In the genomic region with DNA sequence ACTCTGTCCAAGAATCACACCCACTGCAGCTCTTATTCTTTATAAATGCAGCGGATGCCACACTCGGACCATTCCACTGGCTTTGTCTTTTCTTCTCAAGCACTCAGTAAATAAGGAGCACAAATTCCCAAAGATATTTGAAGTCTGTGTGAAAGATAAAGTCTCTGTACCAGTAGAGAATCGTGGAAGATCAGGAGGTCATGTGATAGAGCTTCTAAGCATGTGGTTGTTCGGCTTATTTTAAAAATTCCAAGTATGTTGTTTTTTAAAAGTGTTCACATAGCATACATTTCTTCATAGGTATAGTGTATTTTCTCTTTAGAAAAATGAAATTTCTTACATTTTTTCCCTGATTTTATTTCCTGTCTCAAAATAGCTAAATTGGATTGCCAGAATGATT, we compare ENCODE assay signal across 12 cellular contexts.
"Had no signal": no experiment of that assay in that cellular context is flagged by ENCODE, and none has a peak within 500 bp of the region (broad histone marks: within the 10 kb centered on the region; RNA-seq: fewer than 3 reads in every experiment).

No MANE protein-coding gene starts in this region.

- DNase-seq: activated CD8-positive, alpha-beta memory T cell treated with anti-CD3 and anti-CD28 coated beads, Interleukin-2, amount 50 U/mL, for 4 hours; activated CD8-positive, alpha-beta T cell treated with anti-CD3 and anti-CD28 coated beads for 36 hours; activated naive CD8-positive, alpha-beta T cell treated with anti-CD3 and anti-CD28 coated beads, Interleukin-2, amount 10 ng/mL, durations not matched to agents 7 days and 5 days; caudate nucleus; cortex of kidney; effector memory CD4-positive, alpha-beta T cell; hippocampal formation; naive B cell; retina; stimulated activated CD4-positive, alpha-beta T cell treated with anti-CD3 and anti-CD28 coated beads, Interleukin-1b, Interleukin-23, amount 100 ng/mL, for 48 hours; stimulated activated naive B cell treated with anti-CD40 and anti-IgM and Interleukin-4, amounts not matched to agents 10 μg/mL and 1 μg/mL and 100 μg/mL, for 72 hours; substantia nigra had no signal

- ATAC-seq: activated CD8-positive, alpha-beta T cell treated with anti-CD3 and anti-CD28 coated beads for 36 hours; stimulated activated naive B cell treated with anti-CD40 and anti-IgM and Interleukin-4, amounts not matched to agents 10 μg/mL and 1 μg/mL and 100 μg/mL, for 72 hours had no signal
